19 cellular contexts compared by ENCODE assay signal in the genomic region with DNA sequence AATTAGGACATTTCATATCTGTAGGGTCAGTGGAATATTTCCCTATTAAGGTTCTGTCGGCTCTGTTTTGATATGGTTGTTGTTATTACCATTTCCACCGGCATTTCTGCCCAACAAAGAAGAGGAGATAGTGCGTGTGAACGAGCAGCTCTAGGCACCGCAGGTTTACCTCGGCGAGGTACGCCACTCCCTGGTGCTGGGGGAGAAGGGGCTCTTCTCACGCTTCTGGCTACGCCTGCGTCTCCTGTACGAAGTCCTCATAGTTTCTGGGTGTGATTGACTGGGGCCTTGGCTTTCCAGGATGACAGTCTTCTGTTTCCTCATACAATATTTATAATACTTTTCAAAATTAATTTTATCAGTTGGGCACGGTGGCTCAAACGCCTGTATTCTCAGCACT. TPM values are rescaled to one million over a fixed set of nuclear protein-coding genes. Genes with fewer than 3 reads are reported as not detected.
DNase-seq lines count a peak whose midpoint lies in the region; ATAC-seq and TF ChIP-seq lines count a peak whose summit lies in the region.
"Had no signal": no experiment of that assay in that cellular context is flagged by ENCODE, and none has a peak within 500 bp of the region (broad histone marks: within the 10 kb centered on the region; RNA-seq: fewer than 3 reads in every experiment).

No MANE protein-coding gene starts in this region.

- TF ChIP-seq CTCF in right atrium auricular region (IDR thresholded peaks at IDR 0.05): no peak
- TF ChIP-seq CTCF in lower lobe of right lung (IDR thresholded peaks at IDR 0.05): no peak
- TF ChIP-seq CTCF in tibial nerve (IDR thresholded peaks at IDR 0.05): no peak

- WGBS in aorta, 2 donors: 92 to 93% methylated on average over 14 of the region's 14 CpGs
- WGBS in tibial nerve, 2 donors: 95 to 96% methylated on average over 14 of the region's 14 CpGs

- intact Hi-C loops in Right ventricle myocardium superior (cut with DNase I): no loop called here
- intact Hi-C loops in lower lobe of right lung (cut with DNase I): no loop called here
- intact Hi-C loops in posterior vena cava (cut with DNase I): no loop called here
- intact Hi-C loops in aorta (cut with DNase I): no loop called here

- H3K9me3 ChIP-seq in right atrium auricular region (no peaks in the 10 kb centered on the region), lower lobe of right lung (no peaks in the 10 kb centered on the region), aorta (ENCODE audit: control insufficient read depth, low read length) (no peaks in the 10 kb centered on the region), tibial nerve (no peaks in the 10 kb centered on the region)
- H3K9me3 ChIP-seq: BLaER1, Caco-2 had no signal

- H3K27me3 ChIP-seq in right atrium auricular region (no peaks in the 10 kb centered on the region), lower lobe of right lung (ENCODE audit: low read depth) (no peaks in the 10 kb centered on the region), aorta (ENCODE audit: control insufficient read depth in 1 of 2, insufficient read depth in 2 of 2, low read length in 1 of 2) (no peaks in the 10 kb centered on the region), tibial nerve (no peaks in the 10 kb centered on the region)
- H3K27me3 ChIP-seq: BLaER1 had no signal

- TF ChIP-seq POLR2A in tibial nerve (IDR thresholded peaks at IDR 0.05): no peak

- H3K4me1 Mint-ChIP-seq in activated naive CD4-positive, alpha-beta T cell treated with anti-CD3 and anti-CD28 coated beads, Interleukin-2, amount 10 ng/mL, durations not matched to agents 7 days and 5 days: no peaks in the 10 kb centered on the region
- H3K4me1 Mint-ChIP-seq: B cell; CD4-positive, CD25-positive, alpha-beta regulatory T cell had no signal

- H3K27ac Mint-ChIP-seq in activated naive CD4-positive, alpha-beta T cell treated with anti-CD3 and anti-CD28 coated beads, Interleukin-2, amount 10 ng/mL, durations not matched to agents 7 days and 5 days: no peak overlapping the region
- H3K27ac Mint-ChIP-seq: B cell; CD8-positive, alpha-beta T cell had no signal

- H3K4me1 ChIP-seq in right atrium auricular region (no peaks in the 10 kb centered on the region), lower lobe of right lung (no peaks in the 10 kb centered on the region), aorta (ENCODE audit: control insufficient read depth in 1 of 2, insufficient read depth in 2 of 2, low read length in 2 of 2) (no peaks in the 10 kb centered on the region), tibial nerve (no peaks in the 10 kb centered on the region)
- H3K4me1 ChIP-seq: Caco-2 had no signal

- H3K36me3 ChIP-seq in right atrium auricular region: peaks cover 44% of the 10 kb centered on the region
- peaks cover 55% of the 10 kb centered on the region for H3K36me3 ChIP-seq in lower lobe of right lung
- peaks cover 0 to 2% of the 10 kb centered on the region in 2 donors for H3K36me3 ChIP-seq in aorta (ENCODE audit: control insufficient read depth in 1 of 2, insufficient read depth in 2 of 2, low read length in 1 of 2)
- peaks cover 0 to 66% (median 0%) of the 10 kb centered on the region in 3 donors for H3K36me3 ChIP-seq in tibial nerve

- no peaks in the 10 kb centered on the region for H3K27me3 Mint-ChIP-seq in activated naive CD4-positive, alpha-beta T cell treated with anti-CD3 and anti-CD28 coated beads, Interleukin-2, amount 10 ng/mL, durations not matched to agents 7 days and 5 days
- H3K27me3 Mint-ChIP-seq: B cell; CD4-positive, CD25-positive, alpha-beta regulatory T cell had no signal

- H3K4me3 Mint-ChIP-seq in activated naive CD4-positive, alpha-beta T cell treated with anti-CD3 and anti-CD28 coated beads, Interleukin-2, amount 10 ng/mL, durations not matched to agents 7 days and 5 days: no peak overlapping the region
- H3K4me3 Mint-ChIP-seq: B cell; CD4-positive, CD25-positive, alpha-beta regulatory T cell; CD8-positive, alpha-beta T cell had no signal

- TF ChIP-seq EP300 in tibial nerve (IDR thresholded peaks at IDR 0.05): no peak

- no peak overlapping the region for H3K4me3 ChIP-seq in right atrium auricular region
- no peak overlapping the region for H3K4me3 ChIP-seq in lower lobe of right lung
- no peak overlapping the region for H3K4me3 ChIP-seq in aorta (ENCODE audit: low read length in 2 of 2)
- no peak overlapping the region for H3K4me3 ChIP-seq in tibial nerve
- H3K4me3 ChIP-seq: BLaER1 had no signal

- DNase-seq in Right ventricle myocardium superior (peak; percentile 17), right atrium auricular region (ENCODE audit: low spot score) (no peak), lower lobe of right lung (peak; percentile 24), posterior vena cava (ENCODE audit: low spot score) (peak; percentile 61), aorta (peak; percentile 4 to 54), tibial nerve (ENCODE audit: low spot score in 2 of 2) (no peak)
- DNase-seq in activated naive CD4-positive, alpha-beta T cell treated with anti-CD3 and anti-CD28 coated beads, Interleukin-2, amount 10 ng/mL, durations not matched to agents 7 days and 5 days: no peak
- DNase-seq: Caco-2; CD4-positive, CD25-positive, alpha-beta regulatory T cell; CD8-positive, alpha-beta T cell; DMS153; DND-41; GOT3; HCEC 1CT had no signal

- peaks cover 39% of the 10 kb centered on the region for H3K36me3 Mint-ChIP-seq in activated naive CD4-positive, alpha-beta T cell treated with anti-CD3 and anti-CD28 coated beads, Interleukin-2, amount 10 ng/mL, durations not matched to agents 7 days and 5 days

- no peak for ATAC-seq in Right ventricle myocardium superior (ENCODE audit: poor library complexity)
- ATAC-seq in lower lobe of right lung: no peak
- ATAC-seq in aorta (ENCODE audit: low FRiP score): no peak
- no peak for ATAC-seq in GM18861 (IDR thresholded peaks at IDR 0.05; ENCODE audit: unreplicated experiment)
- ATAC-seq: CD8-positive, alpha-beta T cell had no signal

- H3K27ac ChIP-seq in right atrium auricular region: no peak overlapping the region
- no peak overlapping the region for H3K27ac ChIP-seq in lower lobe of right lung
- H3K27ac ChIP-seq in aorta (ENCODE audit: low read depth in 1 of 2, low read length in 2 of 2): no peak overlapping the region
- no peak overlapping the region for H3K27ac ChIP-seq in tibial nerve
- H3K27ac ChIP-seq: 22Rv1, BLaER1, C4-2B had no signal

- CTCF ChIA-PET in activated naive CD4-positive, alpha-beta T cell treated with anti-CD3 and anti-CD28 coated beads, Interleukin-2, amount 10 ng/mL, durations not matched to agents 7 days and 5 days (lab: Charles Lee): no interaction called here

- H3K9me3 Mint-ChIP-seq in activated naive CD4-positive, alpha-beta T cell treated with anti-CD3 and anti-CD28 coated beads, Interleukin-2, amount 10 ng/mL, durations not matched to agents 7 days and 5 days: no peaks in the 10 kb centered on the region
- H3K9me3 Mint-ChIP-seq: CD8-positive, alpha-beta T cell had no signal

RNA-seq across cellular contexts. Expression of a gene that starts 54.4 kb away (rescaled TPM):
- 21.6 TPM for total RNA-seq in Right ventricle myocardium superior
- total RNA-seq in right atrium auricular region: 10 to 100 TPM; 18.1 to 25.9 TPM
- total RNA-seq in lower lobe of right lung: 41.0 TPM
- 10 to 100 TPM; 24.3 to 26.4 TPM for total RNA-seq in posterior vena cava
- total RNA-seq in aorta: 10 to 100 TPM; 33.5 to 61.5 TPM
- polyA plus RNA-seq in aorta: 10 to 100 TPM in 1 of 2 donors, 1 to 10 TPM in 1; 5.3 to 22.6 TPM
- total RNA-seq in tibial nerve: 10 to 100 TPM; 55.5 to 67.2 (median 59.8) TPM

Comparison
In these comparisons a context has a peak if more than half of its experiments do, and no peak if none do; other contexts are left out.
1. DNase-seq: peak in Right ventricle myocardium superior (single experiment), lower lobe of right lung (single experiment), posterior vena cava (single experiment) and aorta (2 of 2); none in right atrium auricular region (single experiment), tibial nerve (0 of 2) and activated naive CD4-positive, alpha-beta T cell treated with anti-CD3 and anti-CD28 coated beads, Interleukin-2, amount 10 ng/mL, durations not matched to agents 7 days and 5 days (single experiment).